1 cellular context compared by ENCODE assay signal in genomic region chr5:179633501-179634369, GRCh38.
TF ChIP-seq lines count a peak whose summit lies in the region.

No MANE protein-coding gene starts in this region.

TF ChIP-seq in HEK293, 187 proteins besides CTCF, POLR2A, EP300 and RAD21:
- TF ChIP-seq PRDM10 (tag by site-specific recombination; IDR thresholded peaks at IDR 0.05) (peak; percentile 58), ZBTB26 (tag by site-specific recombination; optimal IDR thresholded peaks at IDR 0.05) (peak; percentile 8), GLIS1 (tag by site-specific recombination; IDR thresholded peaks at IDR 0.05) (0 out of 2 replicates have a peak, but pooled peaks have one; percentile 7), ZNF335 (tag by site-specific recombination; conservative IDR thresholded peaks at IDR 0.05) (peak; percentile 86), ZNF600 (tag by site-specific recombination; IDR thresholded peaks at IDR 0.05) (peak; percentile 26; the same call in 1 of the 2 replicates), GLIS2 (tag by site-specific recombination; IDR thresholded peaks at IDR 0.05) (peak; percentile 40; the same call in 1 of the 2 replicates)
TF ChIP-seq in HEK293: peak in this region for 6; not testable (repeated sequence) for 181.
